30 cellular contexts compared by ENCODE assay signal in genomic region chr10:114184276-114184675, GRCh38. TPM values are rescaled to one million over a fixed set of nuclear protein-coding genes. Genes with fewer than 3 reads are reported as not detected.
"Had no signal": no experiment of that assay in that cellular context is flagged by ENCODE, and none has a peak within 500 bp of the region (broad histone marks: within the 10 kb centered on the region; RNA-seq: fewer than 3 reads in every experiment).

No MANE protein-coding gene starts in this region.

- H3K27ac ChIP-seq: colonic mucosa, epithelial cell of prostate, esophagus squamous epithelium, gastrocnemius medialis, heart right ventricle, left lung, lower lobe of right lung had no signal

- H3K9me3 ChIP-seq: colonic mucosa, esophagus squamous epithelium, gastrocnemius medialis, heart right ventricle, left lung, lower lobe of right lung, mucosa of descending colon had no signal

- DNase-seq: colonic mucosa; cortex of kidney; effector CD8-positive, alpha-beta T cell; effector memory CD8-positive, alpha-beta T cell; endodermal cell; erythroblast; esophagus squamous epithelium; foreskin fibroblast; foreskin melanocyte; gastrocnemius medialis; glutamatergic neuron; head of caudate nucleus; heart right ventricle; hypothalamus; immature natural killer cell; left cardiac atrium; left lung; left ventricle myocardium superior; lower lobe of right lung; mesenchymal stem cell; mucosa of descending colon; naive thymus-derived CD4-positive, alpha-beta T cell had no signal

- H3K27me3 ChIP-seq: colonic mucosa, esophagus squamous epithelium, gastrocnemius medialis, heart right ventricle, left lung had no signal

- H3K4me3 ChIP-seq: colonic mucosa, esophagus squamous epithelium, gastrocnemius medialis, heart right ventricle, left lung, lower lobe of right lung, mucosa of descending colon had no signal

- H3K36me3 ChIP-seq: colonic mucosa, esophagus squamous epithelium, gastrocnemius medialis, heart right ventricle, left lung, lower lobe of right lung had no signal

- H3K4me1 ChIP-seq: colonic mucosa, esophagus squamous epithelium, left lung had no signal

RNA-seq across cellular contexts. Expression of gene TDRD1, which starts 5.1 kb away (rescaled TPM):
- total RNA-seq: chondrocyte, dermis microvascular lymphatic vessel endothelial cell, esophagus mucosa, kidney epithelial cell, lung microvascular endothelial cell, mesothelial cell of epicardium had no signal
- polyA plus RNA-seq: immature natural killer cell had no signal

RNA-seq across cellular contexts. Expression of gene VWA2, which starts 54.8 kb away (rescaled TPM):
- total RNA-seq: chondrocyte, dermis microvascular lymphatic vessel endothelial cell, glomerular endothelial cell, left ventricle myocardium superior, lung microvascular endothelial cell had no signal
- polyA plus RNA-seq: immature natural killer cell; naive thymus-derived CD4-positive, alpha-beta T cell had no signal
